ENCODE assay signal across 8 cellular contexts in genomic region chr5:138536665-138537315, GRCh38. TPM values are rescaled to one million over a fixed set of nuclear protein-coding genes. Genes with fewer than 3 reads are reported as not detected.
DNase-seq lines count a peak whose midpoint lies in the region; ATAC-seq, FAIRE-seq and TF ChIP-seq lines count a peak whose summit lies in the region.

No MANE protein-coding gene starts in this region.

- H3K79me1 ChIP-seq in IMR-90 (ENCODE audit: low read depth in 1 of 2, low read length in 2 of 2): peaks cover 4 to 34% of the 10 kb centered on the region in 2 experiments; a peak in 3 of 4 replicates

- intact Hi-C loops in IMR-90 (cut with micrococcal nuclease): no loop called here
- intact Hi-C loops in HepG2 (cut with micrococcal nuclease; ENCODE audit: unreplicated experiment): no loop called here
- intact Hi-C loops in tibial artery (cut with DNase I; ENCODE audit: low total_unique reads): no loop called here

- no peak overlapping the region for H3K56ac ChIP-seq in IMR-90 (ENCODE audit: extremely low read depth, insufficient read depth, low read length)

- WGBS in IMR-90 (ENCODE audit: extremely low coverage in 2 of 2, insufficient read length in 1 of 2), 2 experiments: no CpG with 5 or more reads among the region's 4 CpGs
- WGBS in HepG2 (ENCODE audit: low lambda C conversion rate): 20% methylated on average over 4 of the region's 4 CpGs

- H3K4me1 ChIP-seq in IMR-90 (ENCODE audit: control insufficient read depth, insufficient read depth, low read length): no peaks in the 10 kb centered on the region
- peaks cover 91% of the 10 kb centered on the region for H3K4me1 ChIP-seq in HepG2 (ENCODE audit: insufficient read depth, low read length)
- H3K4me1 ChIP-seq in tibial artery: peaks cover 0 to 44% (median 24%) of the 10 kb centered on the region in 4 donors

- H3K4ac ChIP-seq in IMR-90 (ENCODE audit: low read depth, low read length): no peak overlapping the region

- H2BK120ac ChIP-seq in IMR-90 (ENCODE audit: low read depth, low read length): no peak overlapping the region

- H3K27me3 ChIP-seq in BJ (ENCODE audit: control insufficient read depth, insufficient read depth, low read length) (no peaks in the 10 kb centered on the region), IMR-90 (ENCODE audit: control insufficient read depth, insufficient read depth, low read length) (no peaks in the 10 kb centered on the region), HepG2 (ENCODE audit: control insufficient read depth in 1 of 2, insufficient read depth in 2 of 2, low read length in 2 of 2) (no peaks in the 10 kb centered on the region; a peak in 1 of 5 replicates), tibial artery (no peaks in the 10 kb centered on the region)

- peaks cover 84% of the 10 kb centered on the region for H3K79me2 ChIP-seq in HepG2 (ENCODE audit: insufficient read depth, low read length)

- H2BK20ac ChIP-seq in IMR-90 (ENCODE audit: low read depth, low read length): no peak overlapping the region

- no peak overlapping the region for H2BK5ac ChIP-seq in IMR-90 (ENCODE audit: low read depth, low read length, poor library complexity, severe bottlenecking)

- H3K9me1 ChIP-seq in IMR-90 (ENCODE audit: insufficient read depth, low read length): peaks cover 2% of the 10 kb centered on the region; the same call in 1 of the 2 replicates

- H3K4me2 ChIP-seq in IMR-90 (ENCODE audit: low read depth, low read length) (no peak overlapping the region), HepG2 (ENCODE audit: low read depth, low read length) (peak overlapping the region; percentile 36)

- in situ Hi-C loops in IMR-90 (cut with MboI; ENCODE audit: low sequenced_read_pairs): no loop called here
- in situ Hi-C loops in astrocyte of the spinal cord (cut with HindIII; ENCODE audit: low sequenced_read_pairs): no loop called here
- in situ Hi-C loops in HepG2 (cut with HindIII; ENCODE audit: extremely low pct_ligation_motif_present, low pct_unique_long_range_greater_than_20kb): no loop called here

- POLR2A ChIA-PET in BJ (lab: Charles Lee): no interaction called here
- POLR2A ChIA-PET in IMR-90 (lab: Charles Lee; ENCODE audit: unreplicated experiment): no interaction called here
- POLR2A ChIA-PET in HepG2 (lab: Yijun Ruan, JAX): interaction anchor here (0.6 to 1.3 kb wide), 4 partner anchors 9 to 88 kb away, joined by 3 read pairs; no protein-coding TSS in a partner anchor

- TF ChIP-seq CTCF in BJ (IDR thresholded peaks at IDR 0.05; ENCODE audit: insufficient read depth, low read depth, low read length): peak; percentile 33
- peak; percentile 27 for TF ChIP-seq CTCF in IMR-90 (conservative IDR thresholded peaks at IDR 0.05; ENCODE audit: low read depth, low read length)
- TF ChIP-seq CTCF in astrocyte of the spinal cord (IDR thresholded peaks at IDR 0.05; ENCODE audit: low read depth, low read length): peak; percentile 43
- TF ChIP-seq CTCF in HepG2 (CRISPR knock-in tag; IDR thresholded peaks at IDR 0.05): peak; percentile 42
- TF ChIP-seq CTCF in tibial artery (IDR thresholded peaks at IDR 0.05): no peak

- H3K18ac ChIP-seq in IMR-90 (ENCODE audit: low read depth, low read length): no peak overlapping the region

- H3K27ac ChIP-seq in IMR-90 (ENCODE audit: insufficient read depth, low read length): no peak overlapping the region
- H3K27ac ChIP-seq in HepG2 (ENCODE audit: extremely low read length, insufficient read depth, low read length): peak overlapping the region; percentile 37
- no peak overlapping the region for H3K27ac ChIP-seq in tibial artery

- H2AK9ac ChIP-seq in IMR-90 (replicated peaks; ENCODE audit: low read depth, low read length, poor library complexity): no peak overlapping the region

- no peak overlapping the region for H4K8ac ChIP-seq in IMR-90 (ENCODE audit: low read depth in 2 of 2, low read length in 2 of 2)

- H3K23ac ChIP-seq in IMR-90 (ENCODE audit: low read depth, low read length): no peak overlapping the region

- H3K9ac ChIP-seq in IMR-90 (ENCODE audit: low read depth, low read length) (no peak overlapping the region), HepG2 (ENCODE audit: insufficient read depth, low read depth, low read length) (no peak overlapping the region)

- TF ChIP-seq POLR2A in IMR-90 (IDR thresholded peaks at IDR 0.05; ENCODE audit: low read depth, low read length) (no peak; the same call in 1 of the 2 replicates), HepG2 (IDR thresholded peaks at IDR 0.05; ENCODE audit: insufficient read depth in 1 of 2, low read depth in 2 of 2, low read length in 2 of 2) (no peak)

- ATAC-seq in IMR-90 (ENCODE audit: low read depth): peak; percentile 44; the same call in 1 of the 2 replicates
- ATAC-seq in HepG2: peak; percentile 81

- no peaks in the 10 kb centered on the region for H3K36me3 ChIP-seq in BJ (ENCODE audit: control insufficient read depth, insufficient read depth, low read length)
- peaks cover 6% of the 10 kb centered on the region for H3K36me3 ChIP-seq in IMR-90 (ENCODE audit: control insufficient read depth, insufficient read depth, low read length)
- peaks cover 5 to 14% of the 10 kb centered on the region in 2 experiments; a peak in 3 of 5 replicates for H3K36me3 ChIP-seq in HepG2 (replicated peaks in 1 of 2; ENCODE audit: control insufficient read depth in 1 of 2, insufficient read depth in 2 of 2, low read length in 2 of 2)
- H3K36me3 ChIP-seq in tibial artery: peaks cover 0 to 4% (median 0%) of the 10 kb centered on the region in 3 donors

- no peak overlapping the region for H3K14ac ChIP-seq in IMR-90 (replicated peaks; ENCODE audit: low read depth, low read length)

- H3K4me3 ChIP-seq in BJ (ENCODE audit: low read depth, low read length) (no peak overlapping the region), IMR-90 (ENCODE audit: insufficient read depth, low read depth, low read length) (no peak overlapping the region), astrocyte of the spinal cord (ENCODE audit: low read depth, low read length) (no peak overlapping the region), HepG2 (replicated peaks in 1 of 3; ENCODE audit: insufficient read depth in 1 of 3, low read depth in 2 of 3, low read length in 3 of 3) (peak overlapping the region in 1 of 3 experiments; percentile 10; a peak in 1 of 6 replicates), tibial artery (no peak overlapping the region)

- FAIRE-seq in HepG2 (lab: Jason Lieb, UNC): peak; percentile 75

- no peak overlapping the region for H2AFZ ChIP-seq in IMR-90 (replicated peaks; ENCODE audit: low read length, poor library complexity)
- no peak overlapping the region for H2AFZ ChIP-seq in HepG2 (ENCODE audit: low read length)

- H2BK15ac ChIP-seq in IMR-90 (ENCODE audit: low read depth, low read length): no peak overlapping the region

- H2AK5ac ChIP-seq in IMR-90 (ENCODE audit: low read depth, low read length): no peak overlapping the region

- no peaks in the 10 kb centered on the region for H3K9me3 ChIP-seq in IMR-90 (ENCODE audit: control insufficient read depth, insufficient read depth, low read length)
- no peaks in the 10 kb centered on the region for H3K9me3 ChIP-seq in HepG2 (ENCODE audit: low read length)
- H3K9me3 ChIP-seq in tibial artery: no peaks in the 10 kb centered on the region

- H4K20me1 ChIP-seq in IMR-90 (ENCODE audit: insufficient read depth, low read length) (peaks cover 84% of the 10 kb centered on the region), HepG2 (ENCODE audit: insufficient read depth, low read length) (peaks cover 30% of the 10 kb centered on the region)

- no peak for DNase-seq in BJ (ENCODE audit: low read depth)
- no peak for DNase-seq in IMR-90
- DNase-seq in astrocyte of the spinal cord (ENCODE audit: low read depth, low spot score): no peak
- DNase-seq in HepG2 (ENCODE audit: low spot score): peak; percentile 43
- no peak for DNase-seq in islet precursor cell
- DNase-seq in tibial artery: no peak
- no peak for DNase-seq in cortex of kidney (lab: John Stamatoyannopoulos, UW)
- DNase-seq in DMS114 treated with DMSO at 0.1 percent for 48 hours (lab: John Stamatoyannopoulos, UW; ENCODE audit: unreplicated experiment): no peak

- no peak for TF ChIP-seq EP300 in HepG2 (IDR thresholded peaks at IDR 0.05; ENCODE audit: low read depth in 2 of 2, low read length in 2 of 2)
- no peak for TF ChIP-seq EP300 in HepG2 (CRISPR knock-in tag; IDR thresholded peaks at IDR 0.05; ENCODE audit: borderline replicate concordance)

- H4K5ac ChIP-seq in IMR-90 (ENCODE audit: low read depth, low read length): no peak overlapping the region

- no peak overlapping the region for H4K91ac ChIP-seq in IMR-90 (ENCODE audit: insufficient read depth, low read depth, low read length)

- BruUV-seq in IMR-90 (replicated peaks; lab: Mats Ljungman, UMichigan) (no TSS peak), HepG2 (replicated peaks; lab: Mats Ljungman, UMichigan) (no TSS peak)

- dilution Hi-C loops in IMR-90 (cut with HindIII; ENCODE audit: low sequenced_read_pairs, unreplicated experiment): no loop called here

- TF ChIP-seq RAD21 in IMR-90 (IDR thresholded peaks at IDR 0.05; ENCODE audit: low read length): no peak
- no peak for TF ChIP-seq RAD21 in HepG2 (CRISPR knock-in tag; IDR thresholded peaks at IDR 0.05)

- CTCF ChIA-PET in BJ (lab: Yijun Ruan, JAX) (interaction anchor here (0.8 to 2.0 kb wide), 3 partner anchors 9 to 183 kb away, joined by 3 to 5 read pairs (median 4); no protein-coding TSS in a partner anchor), IMR-90 (lab: Yijun Ruan, JAX) (interaction anchor here (0.9 to 1.3 kb wide), 2 partner anchors 10 to 14 kb away, joined by 3 to 4 read pairs; no protein-coding TSS in a partner anchor), HepG2 (lab: Yijun Ruan, JAX; ENCODE audit: low intra/inter-chr PET ratio, low total read pairs) (no interaction called here)

RNA-seq across cellular contexts. Expression of gene ETF1, which starts 6.2 kb away (rescaled TPM):
- polyA plus RNA-seq in BJ (2011; rRNA removed) (52.4 and 86.4 TPM in 2 replicates), IMR-90 (2012; rRNA removed) (45.4 and 53.2 TPM in 2 replicates), HepG2 (2011; rRNA removed) (45.3 and 52.1 TPM in 2 replicates)
- 41.4 and 43.1 TPM in 2 replicates for polyA minus RNA-seq in BJ (2011; rRNA and poly(A)+ RNA removed)
- total RNA-seq in IMR-90 (2012; rRNA removed) (126 and 144 TPM in 2 replicates), HepG2 (2016; rRNA removed; fragmentation: Illumina TruSeq; extraction: Trizol) (184 and 270 TPM in 2 replicates)
- polyA plus RNA-seq in IMR-90 (2012; cell fraction: cytosol; rRNA removed): 12.4 and 13.0 TPM in 2 replicates
- polyA plus RNA-seq in IMR-90 (2012; cell fraction: nucleus; rRNA removed; ENCODE audit: low replicate concordance): 9.0 and 49.9 TPM in 2 replicates
- total RNA-seq in HepG2 (2016; cell fraction: cytosol; rRNA removed; fragmentation: Illumina TruSeq; extraction: Trizol; ENCODE audit: low read depth): 51.8 and 53.7 TPM in 2 replicates
- total RNA-seq in HepG2 (2016; cell fraction: insoluble cytoplasmic fraction; rRNA removed; fragmentation: Illumina TruSeq; extraction: Trizol): 190 and 264 TPM in 2 replicates
- total RNA-seq in HepG2 (2016; cell fraction: membrane; rRNA removed; fragmentation: Illumina TruSeq; extraction: Trizol): 150 and 153 TPM in 2 replicates
- 90.0 and 98.4 TPM in 2 replicates for total RNA-seq in HepG2 (2016; cell fraction: nucleus; rRNA removed; fragmentation: Illumina TruSeq; extraction: Trizol)
- 30.2 and 38.0 TPM in 2 replicates for polyA plus RNA-seq in HepG2 (2011; cell fraction: cytosol; rRNA removed)
- 22.1 and 27.0 TPM in 2 replicates for polyA plus RNA-seq in HepG2 (2011; cell fraction: nucleus; rRNA removed)
- 73.5 and 77.9 TPM in 2 replicates for polyA plus RNA-seq in HepG2 (2012)
- polyA plus RNA-seq in HepG2 (2016; cell fraction: cytosol; fragmentation: Illumina TruSeq; extraction: Trizol; ENCODE audit: low read depth): 58.4 and 64.0 TPM in 2 replicates
- polyA plus RNA-seq in HepG2 (2016; cell fraction: insoluble cytoplasmic fraction; fragmentation: Illumina TruSeq; extraction: Trizol; ENCODE audit: low read depth): 240 and 256 TPM in 2 replicates
- polyA plus RNA-seq in HepG2 (2016; cell fraction: membrane; fragmentation: Illumina TruSeq; extraction: Trizol; ENCODE audit: low read depth): 110 and 111 TPM in 2 replicates
- polyA plus RNA-seq in HepG2 (2016; cell fraction: nucleus; fragmentation: Illumina TruSeq; extraction: Trizol; ENCODE audit: insufficient read depth, low read depth): 129 and 137 TPM in 2 replicates
- 28.2 and 68.1 TPM in 2 replicates for polyA minus RNA-seq in HepG2 (2011; rRNA and poly(A)+ RNA removed; ENCODE audit: low replicate concordance)
- 50.5 and 61.1 TPM in 2 replicates for polyA minus RNA-seq in HepG2 (2011; cell fraction: cytosol; rRNA and poly(A)+ RNA removed)
- polyA minus RNA-seq in HepG2 (2011; cell fraction: nucleus; rRNA and poly(A)+ RNA removed): 51.4 and 66.6 TPM in 2 replicates

RNA-seq across cellular contexts. Expression of gene HSPA9, which starts 38.4 kb away (rescaled TPM):
- polyA plus RNA-seq in BJ (2011; rRNA removed) (216 and 245 TPM in 2 replicates), IMR-90 (2012; rRNA removed) (133 and 157 TPM in 2 replicates), HepG2 (2011; rRNA removed) (165 and 187 TPM in 2 replicates)
- polyA minus RNA-seq in BJ (2011; rRNA and poly(A)+ RNA removed): 166 and 265 TPM in 2 replicates
- total RNA-seq in IMR-90 (2012; rRNA removed) (456 and 472 TPM in 2 replicates), HepG2 (2016; rRNA removed; fragmentation: Illumina TruSeq; extraction: Trizol) (478 and 735 TPM in 2 replicates)
- polyA plus RNA-seq in IMR-90 (2012; cell fraction: cytosol; rRNA removed): 118 and 219 TPM in 2 replicates
- polyA plus RNA-seq in IMR-90 (2012; cell fraction: nucleus; rRNA removed; ENCODE audit: low replicate concordance): 169 and 240 TPM in 2 replicates
- total RNA-seq in HepG2 (2016; cell fraction: cytosol; rRNA removed; fragmentation: Illumina TruSeq; extraction: Trizol; ENCODE audit: low read depth): 60.7 and 67.1 TPM in 2 replicates
- total RNA-seq in HepG2 (2016; cell fraction: insoluble cytoplasmic fraction; rRNA removed; fragmentation: Illumina TruSeq; extraction: Trizol): 492 and 742 TPM in 2 replicates
- 128 and 136 TPM in 2 replicates for total RNA-seq in HepG2 (2016; cell fraction: membrane; rRNA removed; fragmentation: Illumina TruSeq; extraction: Trizol)
- total RNA-seq in HepG2 (2016; cell fraction: nucleus; rRNA removed; fragmentation: Illumina TruSeq; extraction: Trizol): 233 and 239 TPM in 2 replicates
- polyA plus RNA-seq in HepG2 (2011; cell fraction: cytosol; rRNA removed): 153 and 171 TPM in 2 replicates
- polyA plus RNA-seq in HepG2 (2011; cell fraction: nucleus; rRNA removed): 105 and 119 TPM in 2 replicates
- 281 and 405 TPM in 2 replicates for polyA plus RNA-seq in HepG2 (2012)
- 26.8 and 33.1 TPM in 2 replicates for polyA plus RNA-seq in HepG2 (2016; cell fraction: cytosol; fragmentation: Illumina TruSeq; extraction: Trizol; ENCODE audit: low read depth)
- polyA plus RNA-seq in HepG2 (2016; cell fraction: insoluble cytoplasmic fraction; fragmentation: Illumina TruSeq; extraction: Trizol; ENCODE audit: low read depth): 585 and 612 TPM in 2 replicates
- polyA plus RNA-seq in HepG2 (2016; cell fraction: membrane; fragmentation: Illumina TruSeq; extraction: Trizol; ENCODE audit: low read depth): 74.1 and 78.6 TPM in 2 replicates
- polyA plus RNA-seq in HepG2 (2016; cell fraction: nucleus; fragmentation: Illumina TruSeq; extraction: Trizol; ENCODE audit: insufficient read depth, low read depth): 287 and 304 TPM in 2 replicates
- 402 and 449 TPM in 2 replicates for polyA minus RNA-seq in HepG2 (2011; rRNA and poly(A)+ RNA removed; ENCODE audit: low replicate concordance)
- 171 and 204 TPM in 2 replicates for polyA minus RNA-seq in HepG2 (2011; cell fraction: cytosol; rRNA and poly(A)+ RNA removed)
- 196 and 222 TPM in 2 replicates for polyA minus RNA-seq in HepG2 (2011; cell fraction: nucleus; rRNA and poly(A)+ RNA removed)

Comparison
In these comparisons a context has a peak if more than half of its experiments do, and no peak if none do; other contexts are left out.
1. CTCF ChIP-seq: peak in BJ (single experiment), IMR-90 (single experiment), astrocyte of the spinal cord (single experiment) and HepG2 (single experiment); none in tibial artery (0 of 2).